Comparison of ENCODE assay signal across 2 cellular contexts in the genomic region with DNA sequence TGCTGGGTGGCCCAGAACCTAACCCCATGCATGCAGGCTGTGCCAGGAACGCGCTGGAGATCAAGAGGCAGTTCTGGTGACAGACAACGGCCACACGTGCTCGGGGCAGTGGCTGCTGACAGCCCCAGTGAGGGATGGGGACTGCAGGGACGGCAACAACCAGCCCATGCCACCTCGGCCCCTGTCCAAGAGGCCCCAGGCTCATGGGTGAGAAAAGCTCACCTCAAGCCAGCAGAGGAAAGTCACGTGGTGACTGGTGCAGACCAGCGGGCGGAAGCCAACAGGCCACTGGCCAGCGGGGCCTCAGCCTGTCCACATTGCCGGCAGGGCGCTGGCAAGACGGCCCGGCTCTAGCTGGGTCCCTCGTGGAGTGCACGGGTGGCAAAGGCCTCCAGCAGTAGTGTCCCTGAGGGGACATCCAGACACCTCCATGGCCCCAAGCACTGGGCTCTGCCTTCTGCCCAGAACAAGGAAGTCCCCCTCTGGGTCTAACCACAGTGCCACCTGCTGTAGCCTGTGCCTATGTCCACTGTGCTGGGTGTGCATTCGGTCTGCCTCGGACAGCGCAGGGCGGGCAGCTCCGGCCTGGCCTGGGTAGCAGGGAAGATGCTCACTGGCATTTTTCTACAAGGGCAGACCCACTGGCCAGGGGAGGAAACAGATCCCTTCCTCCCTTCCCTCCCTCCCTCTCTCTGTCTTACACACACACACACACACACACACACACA.
TF ChIP-seq lines count a peak whose summit lies in the region.

No MANE protein-coding gene starts in this region.

TF ChIP-seq in IMR-90, 13 proteins besides CTCF, POLR2A, EP300 and RAD21:
- TF ChIP-seq CHD1 (IDR thresholded peaks at IDR 0.05; ENCODE audit: low read depth, low read length) = no peak
- TF ChIP-seq MAFK (IDR thresholded peaks at IDR 0.05; ENCODE audit: low read depth, low read length) = no peak
- TF ChIP-seq SMC3 (IDR thresholded peaks at IDR 0.05; ENCODE audit: low read depth, low read length) = no peak

TF ChIP-seq in H1, 55 proteins besides CTCF, POLR2A, EP300 and RAD21:
- no peak for TF ChIP-seq BACH1 (IDR thresholded peaks at IDR 0.05; ENCODE audit: low read length)
- TF ChIP-seq BRCA1 (IDR thresholded peaks at IDR 0.05; ENCODE audit: low read depth, low read length) = no peak
- TF ChIP-seq CHD1 (IDR thresholded peaks at IDR 0.05; ENCODE audit: low read depth, low read length) = no peak
- no peak for TF ChIP-seq HDAC6 (IDR thresholded peaks at IDR 0.05; ENCODE audit: low read depth, low read length)
- TF ChIP-seq TCF12 (IDR thresholded peaks at IDR 0.05; ENCODE audit: low read depth, low read length) = no peak
- TF ChIP-seq TEAD4 (IDR thresholded peaks at IDR 0.05; ENCODE audit: low read depth, low read length) = no peak
- TF ChIP-seq SIN3A (conservative IDR thresholded peaks at IDR 0.05 in 1 of 2, IDR thresholded peaks at IDR 0.05 in 1 of 2; ENCODE audit: low read depth in 1 of 2, low read length in 2 of 2) = no peak
- TF ChIP-seq POLR2AphosphoS5 (IDR thresholded peaks at IDR 0.05; ENCODE audit: low read depth, low read length) = no peak
- no peak for TF ChIP-seq EGR1 (IDR thresholded peaks at IDR 0.05; ENCODE audit: borderline replicate concordance, low read depth, low read length)
- TF ChIP-seq SP2 (IDR thresholded peaks at IDR 0.05; ENCODE audit: low read length) = no peak
- TF ChIP-seq, protein P1, sequence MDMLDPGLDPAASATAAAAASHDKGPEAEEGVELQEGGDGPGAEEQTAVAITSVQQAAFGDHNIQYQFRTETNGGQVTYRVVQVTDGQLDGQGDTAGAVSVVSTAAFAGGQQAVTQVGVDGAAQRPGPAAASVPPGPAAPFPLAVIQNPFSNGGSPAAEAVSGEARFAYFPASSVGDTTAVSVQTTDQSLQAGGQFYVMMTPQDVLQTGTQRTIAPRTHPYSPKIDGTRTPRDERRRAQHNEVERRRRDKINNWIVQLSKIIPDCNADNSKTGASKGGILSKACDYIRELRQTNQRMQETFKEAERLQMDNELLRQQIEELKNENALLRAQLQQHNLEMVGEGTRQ (IDR thresholded peaks at IDR 0.05; ENCODE audit: low read length) = no peak
- no peak for TF ChIP-seq NANOG (IDR thresholded peaks at IDR 0.05; ENCODE audit: insufficient read depth, low read depth, low read length, poor library complexity, severe bottlenecking)
- TF ChIP-seq SIRT6 (IDR thresholded peaks at IDR 0.05; ENCODE audit: low read length) = no peak
- no peak for TF ChIP-seq RXRA (IDR thresholded peaks at IDR 0.05; ENCODE audit: insufficient read depth, low read depth, low read length)
- no peak for TF ChIP-seq GABPA (IDR thresholded peaks at IDR 0.05; ENCODE audit: borderline replicate concordance, insufficient read depth, low read length)
- no peak for TF ChIP-seq FOSL1 (IDR thresholded peaks at IDR 0.05; ENCODE audit: insufficient read depth, low read depth, low read length)
